8 cellular contexts compared by ENCODE assay signal in the genomic region with DNA sequence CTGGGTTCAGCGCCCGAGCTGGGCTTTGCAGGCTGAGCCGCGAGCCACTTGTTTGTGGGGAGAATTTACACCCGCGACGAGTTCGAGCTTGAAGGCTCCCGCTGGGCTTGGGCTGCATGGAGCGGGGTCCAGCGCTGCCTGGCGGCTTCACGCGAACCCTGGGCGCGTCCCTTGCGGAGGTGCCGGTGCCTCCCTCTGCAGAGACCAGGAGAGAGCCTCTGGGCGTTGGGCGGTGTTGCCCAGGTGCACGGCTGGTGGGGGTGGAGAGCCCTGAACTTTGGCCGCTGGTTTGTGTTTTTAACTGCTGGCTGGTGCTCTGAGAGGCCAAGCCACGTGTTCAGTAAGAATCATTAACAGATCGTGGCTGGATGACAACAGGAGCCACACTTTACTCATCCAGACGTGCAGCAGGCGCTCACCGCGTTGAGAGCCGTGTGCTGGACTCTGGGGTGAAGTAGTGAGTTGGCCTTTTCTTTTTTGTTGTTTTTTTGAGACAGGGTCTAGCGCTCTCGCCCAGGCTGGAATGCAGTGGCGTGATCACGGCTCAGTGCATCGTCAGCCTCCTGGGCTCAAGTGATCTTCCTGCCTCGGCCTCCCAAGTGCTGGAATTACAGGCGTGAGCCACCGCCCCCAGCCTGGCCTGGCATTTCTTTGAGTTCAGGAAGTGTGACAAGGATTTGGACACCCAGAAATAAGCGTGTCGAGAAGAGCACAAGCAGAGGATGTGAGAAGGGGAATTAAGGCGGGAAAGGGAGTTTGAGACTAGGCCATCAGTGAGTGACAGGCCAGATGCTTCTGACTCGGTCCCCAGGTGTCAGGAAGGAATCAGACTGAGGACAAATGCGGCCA. TPM values are rescaled to one million over a fixed set of nuclear protein-coding genes. Genes with fewer than 3 reads are reported as not detected.
DNase-seq lines count a peak whose midpoint lies in the region; ATAC-seq, FAIRE-seq and TF ChIP-seq lines count a peak whose summit lies in the region.

No MANE protein-coding gene starts in this region.

- peak overlapping the region; percentile 62 for H2AFZ ChIP-seq in keratinocyte (ENCODE audit: control insufficient read depth, low read length)

- FAIRE-seq in keratinocyte (lab: Jason Lieb, UNC), result peak; percentile 34

- H3K4me1 Mint-ChIP-seq in activated T-cell treated with anti-CD3 and anti-CD28 coated beads, Interleukin-2, amount 50 U/mL, for 24 hours (ENCODE audit: low read depth), result peaks cover 19% of the 10 kb centered on the region
- peaks cover 12 to 34% of the 10 kb centered on the region in 2 donors for H3K4me1 Mint-ChIP-seq in stimulated activated naive B cell treated with anti-CD40 and anti-IgM and Interleukin-4, amounts not matched to agents 10 μg/mL and 1 μg/mL and 100 μg/mL, for 72 hours

- peak overlapping the region; percentile 96 for H3K27ac Mint-ChIP-seq in activated T-cell treated with anti-CD3 and anti-CD28 coated beads, Interleukin-2, amount 50 U/mL, for 24 hours
- peak overlapping the region; percentile 84 for H3K27ac Mint-ChIP-seq in stimulated activated naive B cell treated with anti-CD40 and anti-IgM and Interleukin-4, amounts not matched to agents 10 μg/mL and 1 μg/mL and 100 μg/mL, for 72 hours

- ATAC-seq in stimulated activated naive B cell treated with anti-CD40 and anti-IgM and Interleukin-4, amounts not matched to agents 10 μg/mL and 1 μg/mL and 100 μg/mL, for 72 hours (replicated peaks), result peak; percentile 69 to 71

- peak overlapping the region; percentile 89 for H3K4me3 Mint-ChIP-seq in activated T-cell treated with anti-CD3 and anti-CD28 coated beads, Interleukin-2, amount 50 U/mL, for 24 hours
- peak overlapping the region; percentile 93 to 97 for H3K4me3 Mint-ChIP-seq in stimulated activated naive B cell treated with anti-CD40 and anti-IgM and Interleukin-4, amounts not matched to agents 10 μg/mL and 1 μg/mL and 100 μg/mL, for 72 hours

- peak overlapping the region; percentile 94 for H3K4me2 ChIP-seq in keratinocyte (ENCODE audit: control insufficient read depth, extremely low read depth, insufficient read depth, low read depth, low read length)

- H3K9me3 ChIP-seq in keratinocyte (ENCODE audit: control insufficient read depth, low read depth, low read length), result no peaks in the 10 kb centered on the region

- TF ChIP-seq CTCF in astrocyte of the spinal cord (IDR thresholded peaks at IDR 0.05; ENCODE audit: low read depth, low read length) (no peak), keratinocyte (optimal IDR thresholded peaks at IDR 0.05 in 1 of 3, IDR thresholded peaks at IDR 0.05 in 1 of 3, conservative IDR thresholded peaks at IDR 0.05 in 1 of 3; ENCODE audit: extremely low read depth in 1 of 3, insufficient read depth in 2 of 3, low read length in 3 of 3) (peak in 1 of 3 experiments; percentile 7)

- peaks cover 24% of the 10 kb centered on the region for H3K79me2 ChIP-seq in keratinocyte (ENCODE audit: control insufficient read depth, insufficient read depth, low read length)

- no peaks in the 10 kb centered on the region for H3K27me3 ChIP-seq in H7 (ENCODE audit: control insufficient read depth, insufficient read depth, low read length)
- H3K27me3 ChIP-seq in keratinocyte (ENCODE audit: control insufficient read depth, extremely low read depth, insufficient read depth, low read length), result no peaks in the 10 kb centered on the region

- H3K9me3 Mint-ChIP-seq in activated T-cell treated with anti-CD3 and anti-CD28 coated beads, Interleukin-2, amount 50 U/mL, for 24 hours, result no peaks in the 10 kb centered on the region
- peaks cover 0 to 3% of the 10 kb centered on the region in 2 donors for H3K9me3 Mint-ChIP-seq in stimulated activated naive B cell treated with anti-CD40 and anti-IgM and Interleukin-4, amounts not matched to agents 10 μg/mL and 1 μg/mL and 100 μg/mL, for 72 hours

- H3K36me3 Mint-ChIP-seq in activated T-cell treated with anti-CD3 and anti-CD28 coated beads, Interleukin-2, amount 50 U/mL, for 24 hours (ENCODE audit: low read depth), result peaks cover 60% of the 10 kb centered on the region
- peaks cover 31 to 45% of the 10 kb centered on the region in 2 donors for H3K36me3 Mint-ChIP-seq in stimulated activated naive B cell treated with anti-CD40 and anti-IgM and Interleukin-4, amounts not matched to agents 10 μg/mL and 1 μg/mL and 100 μg/mL, for 72 hours

- no peak for DNase-seq in activated T-cell treated with anti-CD3 and anti-CD28 coated beads, Interleukin-2, amount 50 U/mL, for 24 hours
- DNase-seq in activated T-cell treated with anti-CD3 and anti-CD28 coated beads for 4 hours (no peak), H7 (peak; percentile 83), LHCN-M2 (ENCODE audit: low read depth) (peak; percentile 47), astrocyte of the spinal cord (ENCODE audit: low read depth, low spot score) (peak; percentile 40), keratinocyte (ENCODE audit: low read depth, low spot score) (no peak), cerebellum (ENCODE audit: low spot score) (no peak)
- no peak for DNase-seq in stimulated activated naive B cell treated with anti-CD40 and anti-IgM and Interleukin-4, amounts not matched to agents 10 μg/mL and 1 μg/mL and 100 μg/mL, for 72 hours

- peak overlapping the region; percentile 68 for H3K4me3 ChIP-seq in H7 (ENCODE audit: insufficient read depth, low read depth, low read length)
- peak overlapping the region; percentile 60 for H3K4me3 ChIP-seq in astrocyte of the spinal cord (ENCODE audit: low read depth, low read length)
- H3K4me3 ChIP-seq in keratinocyte (ENCODE audit: control insufficient read depth in 2 of 3, extremely low read depth in 1 of 3, insufficient read depth in 2 of 3, low read depth in 1 of 3, low read length in 3 of 3), result peak overlapping the region; percentile 60 to 96 (median 93)

- no peaks in the 10 kb centered on the region for H3K9me1 ChIP-seq in keratinocyte (ENCODE audit: control insufficient read depth, extremely low read depth, insufficient read depth, low read length)

- peak overlapping the region; percentile 85 for H3K9ac ChIP-seq in keratinocyte (ENCODE audit: control insufficient read depth, extremely low read depth, insufficient read depth, low read length)

- H3K27me3 Mint-ChIP-seq in activated T-cell treated with anti-CD3 and anti-CD28 coated beads, Interleukin-2, amount 50 U/mL, for 24 hours, result no peaks in the 10 kb centered on the region
- no peaks in the 10 kb centered on the region for H3K27me3 Mint-ChIP-seq in stimulated activated naive B cell treated with anti-CD40 and anti-IgM and Interleukin-4, amounts not matched to agents 10 μg/mL and 1 μg/mL and 100 μg/mL, for 72 hours

- H3K4me1 ChIP-seq in keratinocyte (ENCODE audit: control insufficient read depth, extremely low read depth, insufficient read depth, low read length), result peaks cover 8% of the 10 kb centered on the region

- in situ Hi-C loops in astrocyte of the spinal cord (cut with HindIII; ENCODE audit: low sequenced_read_pairs), result no loop called here

- H3K36me3 ChIP-seq in H7 (replicated peaks; ENCODE audit: control insufficient read depth, insufficient read depth, low read length) (no peaks in the 10 kb centered on the region; the same call in none of the 2 replicates), keratinocyte (ENCODE audit: control insufficient read depth in 2 of 2, extremely low read depth in 1 of 2, insufficient read depth in 2 of 2, low read length in 2 of 2) (peaks cover 20 to 27% of the 10 kb centered on the region in 2 experiments)

- H3K27ac ChIP-seq in keratinocyte (ENCODE audit: control insufficient read depth, insufficient read depth, low read length), result peak overlapping the region; percentile 56

- no peaks in the 10 kb centered on the region for H4K20me1 ChIP-seq in keratinocyte (ENCODE audit: control insufficient read depth, extremely low read depth, insufficient read depth, low read length)

- dilution Hi-C loops in keratinocyte (cut with MboI; ENCODE audit: extremely low pct_ligation_motif_present, low sequenced_read_pairs), result no loop called here

RNA-seq across cellular contexts. Expression of gene CDK10, which starts 0.8 kb away (rescaled TPM):
- total RNA-seq in H7 (2014; rRNA removed; shearing (Covaris generic)), result 36.5 and 45.0 TPM in 2 replicates
- total RNA-seq in LHCN-M2 (2014; rRNA removed), result 60.1 and 67.6 TPM in 2 replicates
- polyA plus RNA-seq in LHCN-M2 (2012), result 50.7 TPM
- 30.6 to 40.1 TPM (median 37.0 TPM) in 3 replicates for polyA plus RNA-seq in keratinocyte
- 43.3 TPM for polyA plus RNA-seq in keratinocyte (2011; ENCODE audit: low read depth)
- polyA plus RNA-seq in keratinocyte (2011; cell fraction: cytosol; rRNA removed), result 9.6 and 19.5 TPM in 2 replicates
- 110 and 132 TPM in 2 replicates for polyA plus RNA-seq in keratinocyte (2011; cell fraction: nucleus; rRNA removed)
- 36.5 and 84.1 TPM in 2 replicates for polyA plus RNA-seq in keratinocyte (2012; ENCODE audit: low replicate concordance)
- polyA minus RNA-seq in keratinocyte, result 18.9 to 33.6 TPM (median 33.2 TPM) in 3 replicates
- polyA minus RNA-seq in keratinocyte (2011; cell fraction: cytosol; rRNA and poly(A)+ RNA removed), result 76.5 TPM
- 25.7 and 28.0 TPM in 2 replicates for polyA minus RNA-seq in keratinocyte (2011; cell fraction: nucleus; rRNA and poly(A)+ RNA removed)
- total RNA-seq in cerebellum, result 31.1 TPM

RNA-seq across cellular contexts. Expression of gene SPATA2L, which starts 14.2 kb away (rescaled TPM):
- 13.5 and 16.0 TPM in 2 replicates for total RNA-seq in H7 (2014; rRNA removed; shearing (Covaris generic))
- total RNA-seq in LHCN-M2 (2014; rRNA removed) (13.7 and 17.9 TPM in 2 replicates), cerebellum (10.6 TPM)
- polyA plus RNA-seq in LHCN-M2 (2012), result 7.5 TPM
- polyA plus RNA-seq in keratinocyte, result 1.7 to 3.9 TPM (median 2.8 TPM) in 3 replicates
- polyA plus RNA-seq in keratinocyte (2011; ENCODE audit: low read depth), result 2.1 TPM
- 1.4 and 4.8 TPM in 2 replicates for polyA plus RNA-seq in keratinocyte (2011; cell fraction: cytosol; rRNA removed)
- 4.5 and 5.6 TPM in 2 replicates for polyA plus RNA-seq in keratinocyte (2011; cell fraction: nucleus; rRNA removed)
- 3.4 and 3.8 TPM in 2 replicates for polyA plus RNA-seq in keratinocyte (2012; ENCODE audit: low replicate concordance)
- 1.6 to 2.9 TPM (median 2.3 TPM) in 3 replicates for polyA minus RNA-seq in keratinocyte
- 12.9 TPM for polyA minus RNA-seq in keratinocyte (2011; cell fraction: cytosol; rRNA and poly(A)+ RNA removed)
- 4.1 and 6.8 TPM in 2 replicates for polyA minus RNA-seq in keratinocyte (2011; cell fraction: nucleus; rRNA and poly(A)+ RNA removed)

RNA-seq across cellular contexts. Expression of gene SPATA33, which starts 29.7 kb away (rescaled TPM):
- total RNA-seq in H7 (2014; rRNA removed; shearing (Covaris generic)), result 5.5 and 7.0 TPM in 2 replicates
- 10.7 and 10.9 TPM in 2 replicates for total RNA-seq in LHCN-M2 (2014; rRNA removed)
- 8.7 TPM for polyA plus RNA-seq in LHCN-M2 (2012)
- polyA plus RNA-seq in keratinocyte, result 4.5 to 6.0 TPM (median 5.3 TPM) in 3 replicates
- polyA plus RNA-seq in keratinocyte (2011; ENCODE audit: low read depth), result 2.6 TPM
- 2.2 and 3.2 TPM in 2 replicates for polyA plus RNA-seq in keratinocyte (2011; cell fraction: cytosol; rRNA removed)
- 10.7 and 13.5 TPM in 2 replicates for polyA plus RNA-seq in keratinocyte (2011; cell fraction: nucleus; rRNA removed)
- polyA plus RNA-seq in keratinocyte (2012; ENCODE audit: low replicate concordance), result 2.1 and 6.7 TPM in 2 replicates
- 3.3 to 5.0 TPM (median 3.6 TPM) in 3 replicates for polyA minus RNA-seq in keratinocyte
- 3.8 TPM for polyA minus RNA-seq in keratinocyte (2011; cell fraction: cytosol; rRNA and poly(A)+ RNA removed)
- polyA minus RNA-seq in keratinocyte (2011; cell fraction: nucleus; rRNA and poly(A)+ RNA removed), result 2.3 and 6.4 TPM in 2 replicates
- 13.4 TPM for total RNA-seq in cerebellum

RNA-seq across cellular contexts. Expression of gene CHMP1A, which starts 29.8 kb away (rescaled TPM):
- total RNA-seq in H7 (2014; rRNA removed; shearing (Covaris generic)), result 85.2 and 89.7 TPM in 2 replicates
- 97.0 and 107 TPM in 2 replicates for total RNA-seq in LHCN-M2 (2014; rRNA removed)
- 84.9 TPM for polyA plus RNA-seq in LHCN-M2 (2012)
- polyA plus RNA-seq in keratinocyte, result 64.1 to 91.7 TPM (median 87.0 TPM) in 3 replicates
- 40.7 TPM for polyA plus RNA-seq in keratinocyte (2011; ENCODE audit: low read depth)
- 49.0 and 104 TPM in 2 replicates for polyA plus RNA-seq in keratinocyte (2011; cell fraction: cytosol; rRNA removed)
- polyA plus RNA-seq in keratinocyte (2011; cell fraction: nucleus; rRNA removed), result 59.9 and 84.1 TPM in 2 replicates
- polyA plus RNA-seq in keratinocyte (2012; ENCODE audit: low replicate concordance), result 70.0 and 92.6 TPM in 2 replicates
- polyA minus RNA-seq in keratinocyte, result 76.1 to 124 TPM (median 99.3 TPM) in 3 replicates
- 140 TPM for polyA minus RNA-seq in keratinocyte (2011; cell fraction: cytosol; rRNA and poly(A)+ RNA removed)
- 38.9 and 47.2 TPM in 2 replicates for polyA minus RNA-seq in keratinocyte (2011; cell fraction: nucleus; rRNA and poly(A)+ RNA removed)
- 44.2 TPM for total RNA-seq in cerebellum

RNA-seq across cellular contexts. Expression of gene VPS9D1, which starts 33.4 kb away (rescaled TPM):
- 1.9 and 4.5 TPM in 2 replicates for total RNA-seq in H7 (2014; rRNA removed; shearing (Covaris generic))
- total RNA-seq in LHCN-M2 (2014; rRNA removed) (9.8 and 10.0 TPM in 2 replicates), cerebellum (11.1 TPM)
- 12.3 TPM for polyA plus RNA-seq in LHCN-M2 (2012)
- polyA plus RNA-seq in keratinocyte, result 1.6 to 4.0 TPM (median 2.3 TPM) in 3 replicates
- polyA plus RNA-seq in keratinocyte (2011; ENCODE audit: low read depth), result 1.4 TPM
- polyA plus RNA-seq in keratinocyte (2011; cell fraction: cytosol; rRNA removed), result 1.2 and 2.8 TPM in 2 replicates
- polyA plus RNA-seq in keratinocyte (2011; cell fraction: nucleus; rRNA removed), result 7.8 and 12.0 TPM in 2 replicates
- polyA plus RNA-seq in keratinocyte (2012; ENCODE audit: low replicate concordance), result 3.9 and 4.2 TPM in 2 replicates
- 1.9 to 5.8 TPM (median 2.2 TPM) in 3 replicates for polyA minus RNA-seq in keratinocyte
- 5.0 TPM for polyA minus RNA-seq in keratinocyte (2011; cell fraction: cytosol; rRNA and poly(A)+ RNA removed)
- 3.6 and 3.9 TPM in 2 replicates for polyA minus RNA-seq in keratinocyte (2011; cell fraction: nucleus; rRNA and poly(A)+ RNA removed)

Comparison
In these comparisons a context has a peak if more than half of its experiments do, and no peak if none do; other contexts are left out.
1. DNase-seq: peak in H7 (single experiment), LHCN-M2 (single experiment) and astrocyte of the spinal cord (single experiment); none in activated T-cell treated with anti-CD3 and anti-CD28 coated beads, Interleukin-2, amount 50 U/mL, for 24 hours (single experiment), activated T-cell treated with anti-CD3 and anti-CD28 coated beads for 4 hours (single experiment), keratinocyte (single experiment), stimulated activated naive B cell treated with anti-CD40 and anti-IgM and Interleukin-4, amounts not matched to agents 10 μg/mL and 1 μg/mL and 100 μg/mL, for 72 hours (single experiment) and cerebellum (single experiment).
2. Peak in every context shown above with its lines, with median percentiles within 50 percentile points of each other: H3K4me3 ChIP-seq.